ENCODE assay signal across 21 cellular contexts in the genomic region with DNA sequence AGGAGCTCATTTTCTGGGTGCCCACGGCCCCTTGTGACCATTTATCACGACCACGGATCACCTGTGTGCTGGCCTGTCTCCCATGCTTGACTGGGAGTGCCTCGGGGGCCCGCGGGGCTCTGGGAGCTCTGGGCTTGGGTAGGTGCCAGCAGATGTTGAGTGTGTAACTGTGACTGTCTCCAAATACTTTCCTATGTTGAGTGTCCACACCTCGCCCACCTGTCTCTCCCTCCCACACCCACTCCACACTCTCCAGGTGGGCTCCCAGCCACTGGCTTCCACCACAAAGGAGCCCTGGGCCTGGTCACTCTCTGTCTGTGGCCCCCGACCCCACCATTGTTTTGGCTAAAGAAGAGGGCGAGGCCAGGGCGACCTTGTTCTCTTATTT.
DNase-seq lines count a peak whose midpoint lies in the region; ATAC-seq, FAIRE-seq and TF ChIP-seq lines count a peak whose summit lies in the region.
"Had no signal": no experiment of that assay in that cellular context is flagged by ENCODE, and none has a peak within 500 bp of the region (broad histone marks: within the 10 kb centered on the region; RNA-seq: fewer than 3 reads in every experiment).

No MANE protein-coding gene starts in this region.

- peaks cover 5% of the 10 kb centered on the region for H3K9me3 Mint-ChIP-seq in osteocyte (ENCODE audit: unreplicated experiment)

- ATAC-seq in K562 (no peak), HG02623 (IDR thresholded peaks at IDR 0.05; ENCODE audit: unreplicated experiment) (no peak), GM21576 (IDR thresholded peaks at IDR 0.05; ENCODE audit: unreplicated experiment) (no peak)

- no peaks in the 10 kb centered on the region for H3K9me1 ChIP-seq in K562 (ENCODE audit: control insufficient read depth, insufficient read depth, low read length)

- no peaks in the 10 kb centered on the region; the same call in 1 of the 2 replicates for H4K20me1 ChIP-seq in K562 (replicated peaks; ENCODE audit: control insufficient read depth, insufficient read depth, low read length)

- H3K4me3 ChIP-seq in H7 (ENCODE audit: insufficient read depth, low read depth, low read length) (no peak overlapping the region), K562 (no peak overlapping the region)
- H3K4me3 ChIP-seq: colonic mucosa, left ventricle myocardium inferior, mucosa of descending colon, tibial artery had no signal

- H2AFZ ChIP-seq in K562 (ENCODE audit: low read depth, low read length), result no peak overlapping the region

- no peaks in the 10 kb centered on the region for H3K79me2 ChIP-seq in K562 (ENCODE audit: control insufficient read depth, insufficient read depth, low read length)

- in situ Hi-C loops in K562 (cut with MboI), result no loop called here

- FAIRE-seq in K562 (lab: Jason Lieb, UNC), result no peak

- H3K27me3 ChIP-seq in H7 (ENCODE audit: control insufficient read depth, insufficient read depth, low read length) (no peaks in the 10 kb centered on the region), K562 (ENCODE audit: control insufficient read depth in 2 of 2, insufficient read depth in 2 of 2, low read length in 2 of 2) (peaks cover 7 to 20% of the 10 kb centered on the region in 2 experiments; a peak in 3 of 5 replicates)
- H3K27me3 ChIP-seq: colonic mucosa, tibial artery had no signal

- POLR2A ChIA-PET in K562 (lab: Yijun Ruan, JAX), result interaction anchor here (0.9 to 1.0 kb wide), 2 partner anchors 21 to 41 kb away, joined by 3 read pairs; no protein-coding TSS in a partner anchor

- TF ChIP-seq POLR2A in K562 (conservative IDR thresholded peaks at IDR 0.05), result no peak

- TF ChIP-seq RAD21 in K562 (CRISPR knock-in tag; conservative IDR thresholded peaks at IDR 0.05 in 1 of 2, IDR thresholded peaks at IDR 0.05 in 1 of 2), result no peak

- H3K4me3 Mint-ChIP-seq in osteocyte (ENCODE audit: unreplicated experiment), result no peak overlapping the region
- H3K4me3 Mint-ChIP-seq: activated naive CD8-positive, alpha-beta T cell; brain; endodermal cell had no signal

- H3K27ac ChIP-seq in K562 (ENCODE audit: extremely low read depth, low read depth, low read length), result no peak overlapping the region
- H3K27ac ChIP-seq: colonic mucosa, KMS-11, left ventricle myocardium inferior, tibial artery had no signal

- 31% methylated on average over 7 of the region's 10 CpGs for WGBS in K562 (ENCODE audit: insufficient coverage, low coverage, missing lambda C conversion rate)

- H3K27me3 Mint-ChIP-seq in osteocyte (ENCODE audit: unreplicated experiment), result no peaks in the 10 kb centered on the region
- H3K27me3 Mint-ChIP-seq: activated naive CD8-positive, alpha-beta T cell had no signal

- intact Hi-C loops in K562 (cut with micrococcal nuclease), result no loop called here

- H3K36me3 ChIP-seq in H7 (replicated peaks; ENCODE audit: control insufficient read depth, insufficient read depth, low read length) (peaks cover 3% of the 10 kb centered on the region; the same call in 1 of the 2 replicates), K562 (ENCODE audit: control insufficient read depth, insufficient read depth, low read length) (peaks cover 5% of the 10 kb centered on the region; the same call in 2 of the 3 replicates)
- H3K36me3 ChIP-seq: colonic mucosa, left ventricle myocardium inferior had no signal

- H3K36me3 Mint-ChIP-seq in osteocyte (ENCODE audit: unreplicated experiment), result peaks cover 3% of the 10 kb centered on the region

- TF ChIP-seq CTCF in K562 (IDR thresholded peaks at IDR 0.05 in 2 of 3, conservative IDR thresholded peaks at IDR 0.05 in 1 of 3; ENCODE audit: insufficient read depth in 2 of 3, low read depth in 1 of 3, low read length in 3 of 3), result no peak
- TF ChIP-seq CTCF in osteocyte (IDR thresholded peaks at IDR 0.05), result no peak

- no TSS peak for BruUV-seq in K562 (replicated peaks; lab: Mats Ljungman, UMichigan)

- DNase-seq in DMS 273 (lab: John Stamatoyannopoulos, UW; ENCODE audit: unreplicated experiment) (peak; percentile 28), DMS 273 treated with DMSO at 0.1 percent for 48 hours (lab: John Stamatoyannopoulos, UW) (no peak), H7 (peak; percentile 47), K562 (ENCODE audit: extremely low read depth in 1 of 4, low spot score in 3 of 4) (no peak), osteocyte (ENCODE audit: extremely low spot score, unreplicated experiment) (no peak), hippocampal formation (lab: John Stamatoyannopoulos, UW) (no peak)
- DNase-seq: DMS153; endodermal cell; glutamatergic neuron; left ventricle myocardium inferior; NCI-H226; stimulated activated naive CD4-positive, alpha-beta T cell; SW 1271 had no signal

- H3K4me1 ChIP-seq in K562 (replicated peaks in 1 of 2; ENCODE audit: control insufficient read depth in 2 of 2, insufficient read depth in 2 of 2, low read length in 2 of 2), result peaks cover 0 to 13% of the 10 kb centered on the region in 2 experiments; a peak in 1 of 5 replicates
- H3K4me1 ChIP-seq: colonic mucosa had no signal

- H3K9ac ChIP-seq in K562 (ENCODE audit: insufficient read depth in 1 of 2, low read depth in 2 of 2, low read length in 2 of 2), result peak overlapping the region in 1 of 2 experiments; percentile 47; a peak in 1 of 4 replicates
- H3K9ac ChIP-seq: KMS-11 had no signal

- H3K9me3 ChIP-seq in K562 (replicated peaks; ENCODE audit: control insufficient read depth, insufficient read depth, low read depth, low read length), result no peaks in the 10 kb centered on the region
- H3K9me3 ChIP-seq: colonic mucosa had no signal

- H3K4me1 Mint-ChIP-seq in osteocyte (ENCODE audit: unreplicated experiment), result peaks cover 46% of the 10 kb centered on the region

- no peak for TF ChIP-seq EP300 in K562 (IDR thresholded peaks at IDR 0.05; ENCODE audit: low read length)

- CTCF ChIA-PET in K562 (lab: Yijun Ruan, JAX; ENCODE audit: low intra/inter-chr PET ratio), result no interaction called here

- H3K4me2 ChIP-seq in K562 (ENCODE audit: insufficient read depth, low read length), result no peak overlapping the region
- H3K4me2 ChIP-seq: KMS-11 had no signal

- H3K27ac Mint-ChIP-seq in osteocyte (ENCODE audit: unreplicated experiment), result peak overlapping the region; percentile 91
- H3K27ac Mint-ChIP-seq: activated naive CD8-positive, alpha-beta T cell had no signal

TF ChIP-seq in K562, 482 proteins besides CTCF, POLR2A, EP300 and RAD21:
- no peak for TF ChIP-seq TRIM28 (IDR thresholded peaks at IDR 0.05)
- peak; percentile 28; the same call in 1 of the 2 replicates for TF ChIP-seq NFIC (IDR thresholded peaks at IDR 0.05)

Comparison
In these comparisons a context has a peak if more than half of its experiments do, and no peak if none do; other contexts are left out.
1. DNase-seq: peak in DMS 273 (single experiment) and H7 (single experiment); none in DMS 273 treated with DMSO at 0.1 percent for 48 hours (single experiment), K562 (0 of 4), osteocyte (single experiment) and hippocampal formation (0 of 2).